In genomic region chr12:31659087-31659942, GRCh38 we compare ENCODE assay signal across 8 cellular contexts. TPM values are rescaled to one million over a fixed set of nuclear protein-coding genes. Genes with fewer than 3 reads are reported as not detected.
DNase-seq lines count a peak whose midpoint lies in the region; ATAC-seq and TF ChIP-seq lines count a peak whose summit lies in the region.

A gene with protein sequence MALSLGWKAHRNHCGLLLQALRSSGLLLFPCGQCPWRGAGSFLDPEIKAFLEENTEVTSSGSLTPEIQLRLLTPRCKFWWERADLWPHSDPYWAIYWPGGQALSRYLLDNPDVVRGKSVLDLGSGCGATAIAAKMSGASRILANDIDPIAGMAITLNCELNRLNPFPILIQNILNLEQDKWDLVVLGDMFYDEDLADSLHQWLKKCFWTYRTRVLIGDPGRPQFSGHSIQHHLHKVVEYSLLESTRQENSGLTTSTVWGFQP (plus strand): TSS chr12:31659688. CDS start chr12:31661954, 2,266 bp downstream.

- peak within 1 kb of the TSS; percentile 93 for H3K9ac ChIP-seq in IMR-90 (ENCODE audit: low read depth, low read length)
- peak within 1 kb of the TSS; percentile 86 to 87 for H3K9ac ChIP-seq in mucosa of rectum (ENCODE audit: low read depth in 1 of 2, low read length in 2 of 2)

- H3K27me3 Mint-ChIP-seq in activated T-cell treated with anti-CD3 and anti-CD28 coated beads, Interleukin-2, amount 50 U/mL, for 24 hours = no peaks in the 10 kb centered on the region

- in situ Hi-C loops in IMR-90 (cut with MboI; ENCODE audit: low sequenced_read_pairs) = loop anchor here (10.0 to 25.0 kb wide), 3 partner anchors 403 to 1028 kb away; partner anchors contain the start of gene DNM1L

- H3K56ac ChIP-seq in IMR-90 (ENCODE audit: extremely low read depth, insufficient read depth, low read length) = peak within 1 kb of the TSS; percentile 83

- peak within 1 kb of the TSS; percentile 98 for H3K27ac Mint-ChIP-seq in activated T-cell treated with anti-CD3 and anti-CD28 coated beads, Interleukin-2, amount 50 U/mL, for 24 hours

- H3K23ac ChIP-seq in IMR-90 (ENCODE audit: low read depth, low read length) = peak within 1 kb of the TSS; percentile 97

- peak within 1 kb of the TSS; percentile 91 for H3K14ac ChIP-seq in IMR-90 (replicated peaks; ENCODE audit: low read depth, low read length)

- TF ChIP-seq CTCF in IMR-90 (conservative IDR thresholded peaks at IDR 0.05; ENCODE audit: low read depth, low read length) = peak; percentile 31

- peak within 1 kb of the TSS; percentile 85 for H2BK5ac ChIP-seq in IMR-90 (ENCODE audit: low read depth, low read length, poor library complexity, severe bottlenecking)

- TF ChIP-seq RAD21 in IMR-90 (IDR thresholded peaks at IDR 0.05; ENCODE audit: low read length) = peak; percentile 3; the same call in 1 of the 2 replicates

- H2AK5ac ChIP-seq in IMR-90 (ENCODE audit: low read depth, low read length) = peak within 1 kb of the TSS; percentile 65

- peak within 1 kb of the TSS; percentile 93 for H3K4me3 Mint-ChIP-seq in activated T-cell treated with anti-CD3 and anti-CD28 coated beads, Interleukin-2, amount 50 U/mL, for 24 hours

- H4K8ac ChIP-seq in IMR-90 (ENCODE audit: low read depth in 2 of 2, low read length in 2 of 2) = peak within 1 kb of the TSS; percentile 97 to 100

- ATAC-seq in GM21528 (IDR thresholded peaks at IDR 0.05; ENCODE audit: low FRiP score, unreplicated experiment) (peak; percentile 99), IMR-90 (ENCODE audit: low read depth) (peak; percentile 97)

- BruUV-seq in IMR-90 (replicated peaks; lab: Mats Ljungman, UMichigan) = no TSS peak

- peak within 1 kb of the TSS; percentile 1 for H2BK15ac ChIP-seq in IMR-90 (ENCODE audit: low read depth, low read length)

- no peaks in the 10 kb centered on the region for H4K20me1 ChIP-seq in IMR-90 (ENCODE audit: insufficient read depth, low read length)

- no peaks in the 10 kb centered on the region for H3K9me3 ChIP-seq in IMR-90 (ENCODE audit: control insufficient read depth, insufficient read depth, low read length)
- H3K9me3 ChIP-seq in mucosa of rectum (ENCODE audit: control insufficient read depth in 2 of 2, low read length in 2 of 2) = no peaks in the 10 kb centered on the region

- peak within 1 kb of the TSS; percentile 99 for H2AFZ ChIP-seq in IMR-90 (replicated peaks; ENCODE audit: low read length, poor library complexity)

- H3K27ac ChIP-seq in IMR-90 (ENCODE audit: insufficient read depth, low read length) (peak within 1 kb of the TSS; percentile 95), mucosa of rectum (ENCODE audit: low read depth in 2 of 2, low read length in 2 of 2) (peak within 1 kb of the TSS; percentile 90 to 94)

- peak within 1 kb of the TSS; percentile 64 for H3K4me3 ChIP-seq in IMR-90 (ENCODE audit: insufficient read depth, low read depth, low read length)
- H3K4me3 ChIP-seq in mucosa of rectum (ENCODE audit: low read length in 2 of 2) = peak within 1 kb of the TSS; percentile 92 to 95

- peak within 1 kb of the TSS; percentile 44; the same call in 1 of the 2 replicates for H2BK20ac ChIP-seq in IMR-90 (ENCODE audit: low read depth, low read length)

- H3K36me3 ChIP-seq in IMR-90 (ENCODE audit: control insufficient read depth, insufficient read depth, low read length) (no peaks in the 10 kb centered on the region), mucosa of rectum (ENCODE audit: control insufficient read depth in 2 of 2, insufficient read depth in 2 of 2, low read length in 2 of 2) (peaks cover 0 to 4% of the 10 kb centered on the region in 2 donors)

- H3K9me3 Mint-ChIP-seq in activated T-cell treated with anti-CD3 and anti-CD28 coated beads, Interleukin-2, amount 50 U/mL, for 24 hours = no peaks in the 10 kb centered on the region

- H3K27me3 ChIP-seq in IMR-90 (ENCODE audit: control insufficient read depth, insufficient read depth, low read length) (no peaks in the 10 kb centered on the region), mucosa of rectum (ENCODE audit: control insufficient read depth in 2 of 2, insufficient read depth in 2 of 2, low read length in 2 of 2) (no peaks in the 10 kb centered on the region)

- H3K18ac ChIP-seq in IMR-90 (ENCODE audit: low read depth, low read length) = peak within 1 kb of the TSS; percentile 83

- H4K91ac ChIP-seq in IMR-90 (ENCODE audit: insufficient read depth, low read depth, low read length) = peak within 1 kb of the TSS; percentile 90

- H3K4me1 Mint-ChIP-seq in activated T-cell treated with anti-CD3 and anti-CD28 coated beads, Interleukin-2, amount 50 U/mL, for 24 hours (ENCODE audit: low read depth) = peaks cover 15% of the 10 kb centered on the region

- intact Hi-C loops in IMR-90 (cut with micrococcal nuclease) = loop anchor here (1.0 to 10.0 kb wide), 6 partner anchors 300 to 1095 kb away; partner anchors contain the start of genes RESF1 and YARS2

- DNase-seq in DMS153 (lab: John Stamatoyannopoulos, UW) (peak; percentile 93), IMR-90 (peak; percentile 70), OCI-M1 (lab: John Stamatoyannopoulos, UW) (peak; percentile 98), erythroblast (lab: John Stamatoyannopoulos, UW) (peak; percentile 93)
- DNase-seq in activated T-cell treated with anti-CD3 and anti-CD28 coated beads, Interleukin-2, amount 50 U/mL, for 24 hours = peak; percentile 93
- peak; percentile 92 for DNase-seq in stimulated activated CD8-positive, alpha-beta memory T cell treated with anti-CD3 and anti-CD28 coated beads, Interleukin-4, amount 100 ng/mL, for 48 hours

- POLR2A ChIA-PET in IMR-90 (lab: Charles Lee; ENCODE audit: unreplicated experiment) = interaction anchor here (0.5 kb wide), 1 partner anchor 480 kb away, joined by 3 read pairs; no protein-coding TSS in a partner anchor

- H3K4ac ChIP-seq in IMR-90 (ENCODE audit: low read depth, low read length) = peak within 1 kb of the TSS; percentile 86

- no peaks in the 10 kb centered on the region; the same call in 1 of the 2 replicates for H3K9me1 ChIP-seq in IMR-90 (ENCODE audit: insufficient read depth, low read length)

- CTCF ChIA-PET in IMR-90 (lab: Yijun Ruan, JAX) = interaction anchor here (0.6 to 0.9 kb wide), 2 partner anchors 32 to 119 kb away, joined by 3 to 4 read pairs; no protein-coding TSS in a partner anchor

- TF ChIP-seq POLR2A in IMR-90 (IDR thresholded peaks at IDR 0.05; ENCODE audit: low read depth, low read length) (peak; percentile 42; the same call in 1 of the 2 replicates), erythroblast (IDR thresholded peaks at IDR 0.05; ENCODE audit: low read length) (peak; percentile 85)

- peak within 1 kb of the TSS; percentile 92 for H3K4me2 ChIP-seq in IMR-90 (ENCODE audit: low read depth, low read length)

- H2BK120ac ChIP-seq in IMR-90 (ENCODE audit: low read depth, low read length) = peak within 1 kb of the TSS; percentile 85

- peak within 1 kb of the TSS; percentile 94 for H4K5ac ChIP-seq in IMR-90 (ENCODE audit: low read depth, low read length)

- H2AK9ac ChIP-seq in IMR-90 (replicated peaks; ENCODE audit: low read depth, low read length, poor library complexity) = peak within 1 kb of the TSS; percentile 73

- H3K4me1 ChIP-seq in IMR-90 (ENCODE audit: control insufficient read depth, insufficient read depth, low read length) (peaks cover 2% of the 10 kb centered on the region), mucosa of rectum (ENCODE audit: control insufficient read depth in 2 of 2, insufficient read depth in 2 of 2, low read length in 2 of 2) (peaks cover 6 to 7% of the 10 kb centered on the region in 2 donors)

- peaks cover 0 to 5% of the 10 kb centered on the region in 2 experiments; a peak in 2 of 4 replicates for H3K79me1 ChIP-seq in IMR-90 (ENCODE audit: low read depth in 1 of 2, low read length in 2 of 2)

- H3K36me3 Mint-ChIP-seq in activated T-cell treated with anti-CD3 and anti-CD28 coated beads, Interleukin-2, amount 50 U/mL, for 24 hours (ENCODE audit: low read depth) = peaks cover 2% of the 10 kb centered on the region

- dilution Hi-C loops in IMR-90 (cut with HindIII; ENCODE audit: low sequenced_read_pairs, unreplicated experiment) = no loop called here

- WGBS in IMR-90 (ENCODE audit: extremely low coverage in 2 of 2, insufficient read length in 1 of 2), 2 experiments = 1% methylated on average over 17 of the region's 47 CpGs; no CpG with 5 or more reads in 1 of the 2 experiments

TF ChIP-seq in IMR-90, 13 proteins besides CTCF, POLR2A, EP300 and RAD21 (continues in another document):
- TF ChIP-seq USF2 (IDR thresholded peaks at IDR 0.05; ENCODE audit: low read depth, low read length) (no peak), SMC3 (IDR thresholded peaks at IDR 0.05; ENCODE audit: low read depth, low read length) (peak; percentile 17; the same call in 1 of the 2 replicates), CHD1 (IDR thresholded peaks at IDR 0.05; ENCODE audit: low read depth, low read length) (no peak), MAZ (IDR thresholded peaks at IDR 0.05; ENCODE audit: borderline replicate concordance, low read depth, low read length) (peak; percentile 74; the same call in 1 of the 2 replicates), MAFK (IDR thresholded peaks at IDR 0.05; ENCODE audit: low read depth, low read length) (no peak), RFX5 (IDR thresholded peaks at IDR 0.05; ENCODE audit: low read depth, low read length) (no peak), CEBPB (IDR thresholded peaks at IDR 0.05; ENCODE audit: low read depth, low read length) (no peak), BHLHE40 (IDR thresholded peaks at IDR 0.05; ENCODE audit: low read depth, low read length) (no peak), NFE2L2 (IDR thresholded peaks at IDR 0.05; ENCODE audit: low read depth, low read length) (no peak), FOS (IDR thresholded peaks at IDR 0.05; ENCODE audit: low read depth, low read length) (no peak)
- TF ChIP-seq, protein P1, sequence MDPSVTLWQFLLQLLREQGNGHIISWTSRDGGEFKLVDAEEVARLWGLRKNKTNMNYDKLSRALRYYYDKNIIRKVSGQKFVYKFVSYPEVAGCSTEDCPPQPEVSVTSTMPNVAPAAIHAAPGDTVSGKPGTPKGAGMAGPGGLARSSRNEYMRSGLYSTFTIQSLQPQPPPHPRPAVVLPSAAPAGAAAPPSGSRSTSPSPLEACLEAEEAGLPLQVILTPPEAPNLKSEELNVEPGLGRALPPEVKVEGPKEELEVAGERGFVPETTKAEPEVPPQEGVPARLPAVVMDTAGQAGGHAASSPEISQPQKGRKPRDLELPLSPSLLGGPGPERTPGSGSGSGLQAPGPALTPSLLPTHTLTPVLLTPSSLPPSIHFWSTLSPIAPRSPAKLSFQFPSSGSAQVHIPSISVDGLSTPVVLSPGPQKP (IDR thresholded peaks at IDR 0.05; ENCODE audit: borderline replicate concordance, low read depth, low read length) = no peak

RNA-seq across cellular contexts. Expression of the gene that starts here (rescaled TPM):
- total RNA-seq in IMR-90 (2012; rRNA removed) = 2.5 and 3.3 TPM in 2 replicates
- 0.99 and 1.2 TPM in 2 replicates for polyA plus RNA-seq in IMR-90 (2012; rRNA removed)
- polyA plus RNA-seq in IMR-90 (2012; cell fraction: cytosol; rRNA removed) = 0.44 and 1.1 TPM in 2 replicates
- polyA plus RNA-seq in IMR-90 (2012; cell fraction: nucleus; rRNA removed; ENCODE audit: low replicate concordance) = 0.26 and 0.78 TPM in 2 replicates

Comparison
In these comparisons a context has a peak if more than half of its experiments do, and no peak if none do; other contexts are left out.
1. Peak in every context shown above with its lines: DNase-seq, ATAC-seq, H3K4me3 ChIP-seq and H3K27ac ChIP-seq.